In genomic region chr5:177427211-177427822, GRCh38 we compare ENCODE assay signal across 8 cellular contexts. TPM values are rescaled to one million over a fixed set of nuclear protein-coding genes. Genes with fewer than 3 reads are reported as not detected.
A peak's percentile ranks its signal among the peaks of the same experiment; 100 is the strongest.
DNase-seq lines count a peak whose midpoint lies in the region; TF ChIP-seq lines count a peak whose summit lies in the region.

No MANE protein-coding gene starts in this region.

- H3K4me1 ChIP-seq in PC-9 (replicated peaks; ENCODE audit: insufficient read depth): peaks cover 23% of the 10 kb centered on the region
- peaks cover 11% of the 10 kb centered on the region for H3K4me1 ChIP-seq in ovary (ENCODE audit: insufficient read depth)

- H3K4me2 ChIP-seq in PC-9: peak overlapping the region; percentile 97

- intact Hi-C loops in PC-9 (cut with micrococcal nuclease; ENCODE audit: unreplicated experiment) (loop anchor here (2.0 kb wide), 1 partner anchor 27 kb away; no protein-coding TSS in a partner anchor), ovary (cut with DNase I) (no loop called here)

- H3K27me3 ChIP-seq in PC-9 (ENCODE audit: insufficient read depth, low read depth) (no peaks in the 10 kb centered on the region), ovary (no peaks in the 10 kb centered on the region)

- CTCF ChIA-PET in PC-9 (lab: Charles Lee): interaction anchor here (0.9 to 2.4 kb wide), 5 partner anchors 23 to 117 kb away, joined by 3 to 18 read pairs (median 4); no protein-coding TSS in a partner anchor

- DNase-seq in DMS53 (lab: John Stamatoyannopoulos, UW) (peak; percentile 65), DMS53 treated with DMSO at 0.1 percent for 48 hours (lab: John Stamatoyannopoulos, UW; ENCODE audit: unreplicated experiment) (no peak), PC-9 (peak in 1 of 2 experiments; percentile 53), epithelial cell of prostate (ENCODE audit: low read depth, low spot score) (no peak), ovary (no peak), COLO829 (ENCODE audit: low spot score) (no peak), SKM-1 (lab: John Stamatoyannopoulos, UW; ENCODE audit: unreplicated experiment) (no peak), NCI-H146 (lab: John Stamatoyannopoulos, UW) (no peak)

- H3K27ac ChIP-seq in PC-9 (peak overlapping the region; percentile 35), epithelial cell of prostate (peak overlapping the region; percentile 89), ovary (peak overlapping the region; percentile 56 to 65)

- H3K4me3 ChIP-seq in PC-9: peak overlapping the region; percentile 80
- peak overlapping the region; percentile 65 for H3K4me3 ChIP-seq in ovary

- BruUV-seq in PC-9 (replicated peaks; lab: Mats Ljungman, UMichigan): TSS peak; percentile 70

- POLR2A ChIA-PET in PC-9 (lab: Charles Lee; ENCODE audit: unreplicated experiment): interaction anchor here (0.6 to 1.3 kb wide), 3 partner anchors 20 to 887 kb away, joined by 3 to 31 read pairs (median 10); partner anchors contain the start of gene PDLIM7

- TF ChIP-seq CTCF in PC-9 (conservative IDR thresholded peaks at IDR 0.05): no peak
- no peak for TF ChIP-seq CTCF in ovary (IDR thresholded peaks at IDR 0.05)

- H3F3A ChIP-seq in PC-9 (ENCODE audit: insufficient read depth, low read depth): peaks cover 10% of the 10 kb centered on the region; the same call in 1 of the 2 replicates

- TF ChIP-seq POLR2A in ovary (IDR thresholded peaks at IDR 0.05): no peak

- H2AFZ ChIP-seq in PC-9: peak overlapping the region; percentile 81

- WGBS in ovary, 3 donors: 15 to 18% (median 15%) methylated on average over 11 of the region's 11 CpGs

- peaks cover 35% of the 10 kb centered on the region for H3K79me2 ChIP-seq in PC-9 (ENCODE audit: low read depth)

- peaks cover 29% of the 10 kb centered on the region for H4K20me1 ChIP-seq in PC-9 (ENCODE audit: insufficient read depth)

- H3K36me3 ChIP-seq in PC-9 (ENCODE audit: low read depth): no peaks in the 10 kb centered on the region
- H3K36me3 ChIP-seq in ovary: no peaks in the 10 kb centered on the region

- no peaks in the 10 kb centered on the region for H3K9me3 ChIP-seq in PC-9 (ENCODE audit: insufficient read depth, low read depth)
- no peaks in the 10 kb centered on the region for H3K9me3 ChIP-seq in ovary

- no peaks in the 10 kb centered on the region for H3K9me2 ChIP-seq in PC-9 (ENCODE audit: insufficient read depth)

- no peak for TF ChIP-seq EP300 in ovary (IDR thresholded peaks at IDR 0.05)

RNA-seq across cellular contexts. Expression of gene GRK6, which starts 0.8 kb away (rescaled TPM):
- total RNA-seq in PC-9 (2021) (82.3 and 124 TPM in 2 replicates), ovary (10 to 100 TPM; 13.6 to 30.3 (median 21.7) TPM)
- polyA plus RNA-seq in ovary: 10 to 100 TPM in 1 of 2 donors, 1 to 10 TPM in 1; 5.9 to 15.3 TPM

RNA-seq across cellular contexts. Expression of gene F12, which starts 18.0 kb away (rescaled TPM):
- total RNA-seq in PC-9 (2021) (14.5 and 17.0 TPM in 2 replicates), ovary (1 to 10 TPM in 1 of 7 donors, under 1 TPM in 1, not detected in 5; 0.28 to 1.7 TPM)
- polyA plus RNA-seq in ovary: not detected

RNA-seq across cellular contexts. Expression of gene PRR7, which starts 19.3 kb away (rescaled TPM):
- total RNA-seq in PC-9 (2021): 22.2 and 31.7 TPM in 2 replicates
- total RNA-seq in ovary: 10 to 100 TPM in 1 of 7 donors, 1 to 10 TPM in 5, under 1 TPM in 1; 0.66 to 11.4 (median 2.1) TPM
- under 1 TPM in 1 of 2 donors, not detected in 1; 0.51 TPM for polyA plus RNA-seq in ovary

RNA-seq across cellular contexts. Expression of gene PFN3, which starts 26.9 kb away (rescaled TPM):
- total RNA-seq in PC-9 (2021): not detected in 2 replicates
- total RNA-seq in ovary: not detected
- polyA plus RNA-seq in ovary: not detected

RNA-seq across cellular contexts. Expression of gene SLC34A1, which starts 43.1 kb away (rescaled TPM):
- 0.28 TPM in 1 of 2 replicates, not detected in the other for total RNA-seq in PC-9 (2021)
- total RNA-seq in ovary: not detected
- not detected for polyA plus RNA-seq in ovary

Comparison
In these comparisons a context has a peak if more than half of its experiments do, and no peak if none do; other contexts are left out.
1. H3K27ac ChIP-seq: peak in every context shown above with its lines; median percentile 89 in epithelial cell of prostate; 60 in ovary; 35 in PC-9.